In genomic region chr9:133877327-133877726, GRCh38 we compare ENCODE assay signal across 17 cellular contexts.
"Had no signal": no experiment of that assay in that cellular context is flagged by ENCODE, and none has a peak within 500 bp of the region (broad histone marks: within the 10 kb centered on the region; RNA-seq: fewer than 3 reads in every experiment).

No MANE protein-coding gene starts in this region.

- H3K4me3 ChIP-seq: lung, mucosa of descending colon, right atrium auricular region, upper lobe of right lung had no signal

- H3K27ac ChIP-seq: right atrium auricular region, upper lobe of right lung, WERI-Rb-1 had no signal

- H3K4me3 Mint-ChIP-seq: activated CD8-positive, alpha-beta T cell treated with anti-CD3 and anti-CD28 coated beads, Interleukin-2, amount 10 ng/mL, durations not matched to agents 7 days and 5 days; activated naive CD8-positive, alpha-beta T cell treated with anti-CD3 and anti-CD28 coated beads for 36 hours; activated T-cell treated with anti-CD3 and anti-CD28 coated beads, Interleukin-2, amount 50 U/mL, for 72 hours; naive thymus-derived CD4-positive, alpha-beta T cell; stimulated activated naive CD8-positive, alpha-beta T cell treated with anti-CD3 and anti-CD28 coated beads, Interleukin-15, amount 100 ng/mL, for 72 hours had no signal

- FAIRE-seq: small intestine had no signal

- H3K36me3 ChIP-seq: right atrium auricular region, upper lobe of right lung had no signal

- H3K9me3 ChIP-seq: mucosa of descending colon, right atrium auricular region, upper lobe of right lung had no signal

- H3K27me3 ChIP-seq: right atrium auricular region, upper lobe of right lung had no signal

- DNase-seq: activated CD4-positive, alpha-beta T cell treated with anti-CD3 and anti-CD28 coated beads for 48 hours; activated CD8-positive, alpha-beta memory T cell treated with anti-CD3 and anti-CD28 coated beads, Interleukin-2, amount 50 U/mL, for 4 hours; activated CD8-positive, alpha-beta T cell treated with anti-CD3 and anti-CD28 coated beads, Interleukin-2, amount 10 ng/mL, durations not matched to agents 7 days and 5 days; activated naive CD8-positive, alpha-beta T cell treated with anti-CD3 and anti-CD28 coated beads for 36 hours; activated T-cell treated with anti-CD3 and anti-CD28 coated beads, Interleukin-2, amount 50 U/mL, for 72 hours; cerebellar nuclear complex; effector CD8-positive, alpha-beta T cell; foreskin melanocyte; head of caudate nucleus; mucosa of descending colon; naive thymus-derived CD4-positive, alpha-beta T cell; small intestine; stimulated activated naive CD8-positive, alpha-beta T cell treated with anti-CD3 and anti-CD28 coated beads, Interleukin-15, amount 100 ng/mL, for 72 hours; upper lobe of right lung had no signal

- H3K4me1 Mint-ChIP-seq: activated naive CD8-positive, alpha-beta T cell treated with anti-CD3 and anti-CD28 coated beads for 36 hours; stimulated activated naive CD8-positive, alpha-beta T cell treated with anti-CD3 and anti-CD28 coated beads, Interleukin-15, amount 100 ng/mL, for 72 hours had no signal

- H3K27me3 Mint-ChIP-seq: activated naive CD8-positive, alpha-beta T cell treated with anti-CD3 and anti-CD28 coated beads for 36 hours; naive thymus-derived CD4-positive, alpha-beta T cell; stimulated activated naive CD8-positive, alpha-beta T cell treated with anti-CD3 and anti-CD28 coated beads, Interleukin-15, amount 100 ng/mL, for 72 hours had no signal

- ATAC-seq: activated CD8-positive, alpha-beta T cell treated with anti-CD3 and anti-CD28 coated beads, Interleukin-2, amount 10 ng/mL, durations not matched to agents 7 days and 5 days; activated T-cell treated with anti-CD3 and anti-CD28 coated beads, Interleukin-2, amount 50 U/mL, for 72 hours; mucosa of descending colon; naive thymus-derived CD4-positive, alpha-beta T cell; stimulated activated naive CD8-positive, alpha-beta T cell treated with anti-CD3 and anti-CD28 coated beads, Interleukin-15, amount 100 ng/mL, for 72 hours; upper lobe of right lung had no signal

- H3K9me3 Mint-ChIP-seq: activated naive CD8-positive, alpha-beta T cell treated with anti-CD3 and anti-CD28 coated beads for 36 hours; activated T-cell treated with anti-CD3 and anti-CD28 coated beads, Interleukin-2, amount 50 U/mL, for 72 hours; stimulated activated naive CD8-positive, alpha-beta T cell treated with anti-CD3 and anti-CD28 coated beads, Interleukin-15, amount 100 ng/mL, for 72 hours had no signal

- H3K36me3 Mint-ChIP-seq: activated naive CD8-positive, alpha-beta T cell treated with anti-CD3 and anti-CD28 coated beads for 36 hours; naive thymus-derived CD4-positive, alpha-beta T cell had no signal

- H3K27ac Mint-ChIP-seq: activated CD8-positive, alpha-beta T cell treated with anti-CD3 and anti-CD28 coated beads, Interleukin-2, amount 10 ng/mL, durations not matched to agents 7 days and 5 days; activated naive CD8-positive, alpha-beta T cell treated with anti-CD3 and anti-CD28 coated beads for 36 hours; activated T-cell treated with anti-CD3 and anti-CD28 coated beads, Interleukin-2, amount 50 U/mL, for 72 hours; naive thymus-derived CD4-positive, alpha-beta T cell; stimulated activated naive CD8-positive, alpha-beta T cell treated with anti-CD3 and anti-CD28 coated beads, Interleukin-15, amount 100 ng/mL, for 72 hours had no signal
